11 cellular contexts compared by ENCODE assay signal in genomic region chr4:108107729-108108382, GRCh38.
A peak's percentile ranks its signal among the peaks of the same experiment; 100 is the strongest.
DNase-seq lines count a peak whose midpoint lies in the region; ATAC-seq lines count a peak whose summit lies in the region.
"Had no signal": no experiment of that assay in that cellular context is flagged by ENCODE, and none has a peak within 500 bp of the region (broad histone marks: within the 10 kb centered on the region; RNA-seq: fewer than 3 reads in every experiment).

No MANE protein-coding gene starts in this region.

- ATAC-seq in HG02852 (IDR thresholded peaks at IDR 0.05; ENCODE audit: unreplicated experiment) (peak; percentile 39), HG03442 (IDR thresholded peaks at IDR 0.05; ENCODE audit: unreplicated experiment) (no peak)
- ATAC-seq: esophagus mucosa, Panc1 had no signal

- H3K27me3 Mint-ChIP-seq in activated naive CD8-positive, alpha-beta T cell treated with anti-CD3 and anti-CD28 coated beads for 36 hours = no peaks in the 10 kb centered on the region

- H3K4me1 Mint-ChIP-seq in activated naive CD8-positive, alpha-beta T cell treated with anti-CD3 and anti-CD28 coated beads for 36 hours = peaks cover 84% of the 10 kb centered on the region

- intact Hi-C loops in head of caudate nucleus (cut with DNase I) = no loop called here

- peak overlapping the region; percentile 71 for H3K4me3 Mint-ChIP-seq in activated naive CD8-positive, alpha-beta T cell treated with anti-CD3 and anti-CD28 coated beads for 36 hours

- DNase-seq in activated CD4-positive, alpha-beta T cell treated with anti-CD3 and anti-CD28 coated beads for 4 hours = peak; percentile 55 to 62
- DNase-seq in activated naive CD8-positive, alpha-beta T cell treated with anti-CD3 and anti-CD28 coated beads for 36 hours = peak; percentile 55
- peak; percentile 16 for DNase-seq in stimulated activated CD8-positive, alpha-beta memory T cell treated with anti-CD3 and anti-CD28 coated beads, Interleukin-15, amount 100 ng/mL, for 1 hour (ENCODE audit: low read depth)
- no peak for DNase-seq in ureter (ENCODE audit: low spot score)
- DNase-seq in head of caudate nucleus = no peak
- DNase-seq: left ventricle myocardium inferior, NCI-H345 had no signal

- H3K36me3 Mint-ChIP-seq in activated naive CD8-positive, alpha-beta T cell treated with anti-CD3 and anti-CD28 coated beads for 36 hours = peaks cover 63% of the 10 kb centered on the region

- H3K9me3 Mint-ChIP-seq in activated naive CD8-positive, alpha-beta T cell treated with anti-CD3 and anti-CD28 coated beads for 36 hours = no peaks in the 10 kb centered on the region

- H3K27ac Mint-ChIP-seq in activated naive CD8-positive, alpha-beta T cell treated with anti-CD3 and anti-CD28 coated beads for 36 hours = peak overlapping the region; percentile 96

Comparison
In these comparisons a context has a peak if more than half of its experiments do, and no peak if none do; other contexts are left out.
1. DNase-seq: peak in activated CD4-positive, alpha-beta T cell treated with anti-CD3 and anti-CD28 coated beads for 4 hours (2 of 2), activated naive CD8-positive, alpha-beta T cell treated with anti-CD3 and anti-CD28 coated beads for 36 hours (single experiment) and stimulated activated CD8-positive, alpha-beta memory T cell treated with anti-CD3 and anti-CD28 coated beads, Interleukin-15, amount 100 ng/mL, for 1 hour (single experiment); none in ureter (single experiment) and head of caudate nucleus (0 of 42).